2 cellular contexts compared by ENCODE assay signal in genomic region chr10:70166394-70166793, GRCh38.
TF ChIP-seq lines count a peak whose summit lies in the region.

No MANE protein-coding gene starts in this region.

TF ChIP-seq in HepG2, 621 proteins besides CTCF, POLR2A, EP300 and RAD21:
- TF ChIP-seq PHF8 (CRISPR knock-in tag; IDR thresholded peaks at IDR 0.05) (no peak), ZBTB10 (CRISPR knock-in tag; IDR thresholded peaks at IDR 0.05; ENCODE audit: borderline replicate concordance) (no peak), ATF7 (IDR thresholded peaks at IDR 0.05) (peak; percentile 78), ATF7 (CRISPR knock-in tag; IDR thresholded peaks at IDR 0.05) (no peak), ZFY (CRISPR knock-in tag; IDR thresholded peaks at IDR 0.05) (no peak), ZNF773 (CRISPR knock-in tag; IDR thresholded peaks at IDR 0.05; ENCODE audit: borderline replicate concordance) (no peak), CHCHD3 (CRISPR knock-in tag; IDR thresholded peaks at IDR 0.05) (no peak)

TF ChIP-seq in HEK293, 187 proteins besides CTCF, POLR2A, EP300 and RAD21:
- TF ChIP-seq ATF2 (tag by site-specific recombination; IDR thresholded peaks at IDR 0.05; ENCODE audit: low read depth) (peak; percentile 74), PRDM10 (tag by site-specific recombination; IDR thresholded peaks at IDR 0.05) (no peak)
